Comparison of ENCODE assay signal across 16 cellular contexts in genomic region chr10:110487411-110488123, GRCh38. TPM values are rescaled to one million over a fixed set of nuclear protein-coding genes. Genes with fewer than 3 reads are reported as not detected.
DNase-seq lines count a peak whose midpoint lies in the region; ATAC-seq and TF ChIP-seq lines count a peak whose summit lies in the region.
"Had no signal": no experiment of that assay in that cellular context is flagged by ENCODE, and none has a peak within 500 bp of the region (broad histone marks: within the 10 kb centered on the region; RNA-seq: fewer than 3 reads in every experiment).

No MANE protein-coding gene starts in this region.

- peak overlapping the region; percentile 85 for H3K4ac ChIP-seq in IMR-90 (ENCODE audit: low read depth, low read length)

- H3K79me1 ChIP-seq in IMR-90 (ENCODE audit: low read depth in 1 of 2, low read length in 2 of 2), result peaks cover 0 to 16% of the 10 kb centered on the region in 2 experiments; a peak in 2 of 4 replicates

- 0 out of 2 replicates have a peak overlapping the region, but pooled peaks have one; percentile 9 for H3K56ac ChIP-seq in IMR-90 (ENCODE audit: extremely low read depth, insufficient read depth, low read length)

- peak overlapping the region; percentile 97 for H2AK5ac ChIP-seq in IMR-90 (ENCODE audit: low read depth, low read length)

- H3K27ac Mint-ChIP-seq in endodermal cell (peak overlapping the region; percentile 78), CD14-positive monocyte (no peak overlapping the region)
- no peak overlapping the region for H3K27ac Mint-ChIP-seq in activated T-helper 1 cell treated with anti-CD3 and anti-CD28 coated beads, Interleukin-12 subunit alpha, Interleukin-12 subunit beta, Interleukin-2, Interleukin-4 antibody, amounts not matched to agents 30 ng/mL and 10 ng/mL and 1 ng/mL, durations not matched to agents 14 hours and 24 hours and 36 hours
- H3K27ac Mint-ChIP-seq in activated naive CD4-positive, alpha-beta T cell treated with anti-CD3 and anti-CD28 coated beads for 36 hours, result no peak overlapping the region
- H3K27ac Mint-ChIP-seq: activated T-cell treated with anti-CD3 and anti-CD28 coated beads, Interleukin-2, amount 50 U/mL, for 72 hours; naive B cell had no signal

- dilution Hi-C loops in IMR-90 (cut with HindIII; ENCODE audit: low sequenced_read_pairs, unreplicated experiment), result no loop called here

- H2AK9ac ChIP-seq in IMR-90 (replicated peaks; ENCODE audit: low read depth, low read length, poor library complexity), result peak overlapping the region; percentile 84

- H3K18ac ChIP-seq in IMR-90 (ENCODE audit: low read depth, low read length), result peak overlapping the region; percentile 57; the same call in 1 of the 2 replicates

- H3K36me3 ChIP-seq in IMR-90 (ENCODE audit: control insufficient read depth, insufficient read depth, low read length), result no peaks in the 10 kb centered on the region
- H3K36me3 ChIP-seq in endodermal cell (ENCODE audit: control insufficient read depth, insufficient read depth, low read length), result no peaks in the 10 kb centered on the region
- H3K36me3 ChIP-seq: thyroid gland had no signal

- H4K20me1 ChIP-seq in IMR-90 (ENCODE audit: insufficient read depth, low read length), result no peaks in the 10 kb centered on the region

- TF ChIP-seq POLR2A in IMR-90 (IDR thresholded peaks at IDR 0.05; ENCODE audit: low read depth, low read length), result 0 out of 2 replicates have a peak, but pooled peaks have one; percentile 28

- TF ChIP-seq RAD21 in IMR-90 (IDR thresholded peaks at IDR 0.05; ENCODE audit: low read length), result 0 out of 2 replicates have a peak, but pooled peaks have one; percentile 4

- no peak overlapping the region for H3K4me3 ChIP-seq in IMR-90 (ENCODE audit: insufficient read depth, low read depth, low read length)
- no peak overlapping the region for H3K4me3 ChIP-seq in endodermal cell (ENCODE audit: low read length)
- H3K4me3 ChIP-seq: thyroid gland had no signal

- H3K4me3 Mint-ChIP-seq in endodermal cell (no peak overlapping the region), CD14-positive monocyte (no peak overlapping the region)
- no peak overlapping the region for H3K4me3 Mint-ChIP-seq in activated T-helper 1 cell treated with anti-CD3 and anti-CD28 coated beads, Interleukin-12 subunit alpha, Interleukin-12 subunit beta, Interleukin-2, Interleukin-4 antibody, amounts not matched to agents 30 ng/mL and 10 ng/mL and 1 ng/mL, durations not matched to agents 14 hours and 24 hours and 36 hours
- no peak overlapping the region for H3K4me3 Mint-ChIP-seq in activated naive CD4-positive, alpha-beta T cell treated with anti-CD3 and anti-CD28 coated beads for 36 hours
- H3K4me3 Mint-ChIP-seq: activated T-cell treated with anti-CD3 and anti-CD28 coated beads, Interleukin-2, amount 50 U/mL, for 72 hours; brain; naive B cell had no signal

- no peaks in the 10 kb centered on the region for H3K27me3 Mint-ChIP-seq in endodermal cell (ENCODE audit: insufficient read depth)
- peaks cover 10% of the 10 kb centered on the region for H3K27me3 Mint-ChIP-seq in activated T-helper 1 cell treated with anti-CD3 and anti-CD28 coated beads, Interleukin-12 subunit alpha, Interleukin-12 subunit beta, Interleukin-2, Interleukin-4 antibody, amounts not matched to agents 30 ng/mL and 10 ng/mL and 1 ng/mL, durations not matched to agents 14 hours and 24 hours and 36 hours (ENCODE audit: insufficient read depth)
- H3K27me3 Mint-ChIP-seq in activated naive CD4-positive, alpha-beta T cell treated with anti-CD3 and anti-CD28 coated beads for 36 hours (ENCODE audit: low read depth), result peaks cover 2% of the 10 kb centered on the region
- peaks cover 12 to 18% (median 12%) of the 10 kb centered on the region in 3 donors for H3K27me3 Mint-ChIP-seq in CD14-positive monocyte (ENCODE audit: low read depth in 3 of 3)

- H3K4me1 ChIP-seq in IMR-90 (ENCODE audit: control insufficient read depth, insufficient read depth, low read length) (peaks cover 15% of the 10 kb centered on the region), endodermal cell (ENCODE audit: control insufficient read depth, insufficient read depth, low read length) (peaks cover 21% of the 10 kb centered on the region)
- H3K4me1 ChIP-seq: thyroid gland had no signal

- no peaks in the 10 kb centered on the region for H3K27me3 ChIP-seq in IMR-90 (ENCODE audit: control insufficient read depth, insufficient read depth, low read length)
- no peaks in the 10 kb centered on the region for H3K27me3 ChIP-seq in endodermal cell (ENCODE audit: control insufficient read depth, insufficient read depth, low read length, poor library complexity, severe bottlenecking)
- H3K27me3 ChIP-seq: thyroid gland had no signal

- H3K36me3 Mint-ChIP-seq in endodermal cell (ENCODE audit: low read depth) (no peaks in the 10 kb centered on the region), CD14-positive monocyte (peaks cover 0 to 1% of the 10 kb centered on the region in 2 donors)
- H3K36me3 Mint-ChIP-seq in activated T-helper 1 cell treated with anti-CD3 and anti-CD28 coated beads, Interleukin-12 subunit alpha, Interleukin-12 subunit beta, Interleukin-2, Interleukin-4 antibody, amounts not matched to agents 30 ng/mL and 10 ng/mL and 1 ng/mL, durations not matched to agents 14 hours and 24 hours and 36 hours (ENCODE audit: low read depth), result peaks cover 7% of the 10 kb centered on the region
- no peaks in the 10 kb centered on the region for H3K36me3 Mint-ChIP-seq in activated naive CD4-positive, alpha-beta T cell treated with anti-CD3 and anti-CD28 coated beads for 36 hours (ENCODE audit: low read depth)
- H3K36me3 Mint-ChIP-seq: brain, naive B cell had no signal

- WGBS in IMR-90 (ENCODE audit: extremely low coverage in 2 of 2, insufficient read length in 1 of 2), 2 experiments, result 7% methylated on average over 4 of the region's 6 CpGs; no CpG with 5 or more reads in 1 of the 2 experiments
- 61 to 70% methylated on average over 3 to 6 of the region's 6 CpGs for WGBS in endodermal cell (ENCODE audit: insufficient coverage in 1 of 2, insufficient read length in 1 of 2), 2 experiments

- in situ Hi-C loops in IMR-90 (cut with MboI; ENCODE audit: low sequenced_read_pairs), result no loop called here

- H2BK15ac ChIP-seq in IMR-90 (ENCODE audit: low read depth, low read length), result peak overlapping the region; percentile 92

- POLR2A ChIA-PET in IMR-90 (lab: Charles Lee; ENCODE audit: unreplicated experiment), result no interaction called here

- H3K9me3 ChIP-seq in IMR-90 (ENCODE audit: control insufficient read depth, insufficient read depth, low read length) (no peaks in the 10 kb centered on the region), endodermal cell (ENCODE audit: control insufficient read depth, low read length) (peaks cover 1% of the 10 kb centered on the region)
- H3K9me3 ChIP-seq: thyroid gland had no signal

- peak overlapping the region; percentile 85 for H2BK20ac ChIP-seq in IMR-90 (ENCODE audit: low read depth, low read length)

- no peak for TF ChIP-seq CTCF in IMR-90 (conservative IDR thresholded peaks at IDR 0.05; ENCODE audit: low read depth, low read length)
- TF ChIP-seq CTCF in endodermal cell (conservative IDR thresholded peaks at IDR 0.05), result no peak
- no peak for TF ChIP-seq CTCF in omental fat pad (IDR thresholded peaks at IDR 0.05)
- TF ChIP-seq CTCF in CD14-positive monocyte (IDR thresholded peaks at IDR 0.05), result no peak

- H3K9me3 Mint-ChIP-seq in endodermal cell (no peaks in the 10 kb centered on the region), CD14-positive monocyte (peaks cover 0 to 3% (median 0%) of the 10 kb centered on the region in 7 donors)
- no peaks in the 10 kb centered on the region for H3K9me3 Mint-ChIP-seq in activated T-helper 1 cell treated with anti-CD3 and anti-CD28 coated beads, Interleukin-12 subunit alpha, Interleukin-12 subunit beta, Interleukin-2, Interleukin-4 antibody, amounts not matched to agents 30 ng/mL and 10 ng/mL and 1 ng/mL, durations not matched to agents 14 hours and 24 hours and 36 hours
- no peaks in the 10 kb centered on the region for H3K9me3 Mint-ChIP-seq in activated naive CD4-positive, alpha-beta T cell treated with anti-CD3 and anti-CD28 coated beads for 36 hours
- H3K9me3 Mint-ChIP-seq: activated T-cell treated with anti-CD3 and anti-CD28 coated beads, Interleukin-2, amount 50 U/mL, for 72 hours; brain; naive B cell had no signal

- peak overlapping the region; percentile 61 for H3K14ac ChIP-seq in IMR-90 (replicated peaks; ENCODE audit: low read depth, low read length)

- peak overlapping the region; percentile 59; the same call in 1 of the 2 replicates for H3K23ac ChIP-seq in IMR-90 (ENCODE audit: low read depth, low read length)

- no TSS peak for BruUV-seq in IMR-90 (replicated peaks; lab: Mats Ljungman, UMichigan)

- H3K4me2 ChIP-seq in IMR-90 (ENCODE audit: low read depth, low read length), result peak overlapping the region; percentile 40

- peak overlapping the region; percentile 79 for H2AFZ ChIP-seq in IMR-90 (replicated peaks; ENCODE audit: low read length, poor library complexity)

- H4K8ac ChIP-seq in IMR-90 (ENCODE audit: low read depth in 2 of 2, low read length in 2 of 2), result peak overlapping the region; percentile 5 to 67; a peak in 3 of 4 replicates

- ATAC-seq in IMR-90 (ENCODE audit: low read depth) (peak; percentile 73), omental fat pad (ENCODE audit: low FRiP score) (peak; percentile 51)
- ATAC-seq: Right ventricle myocardium inferior had no signal

- peak overlapping the region; percentile 74 for H4K91ac ChIP-seq in IMR-90 (ENCODE audit: insufficient read depth, low read depth, low read length)

- peaks cover 13% of the 10 kb centered on the region for H3K9me1 ChIP-seq in IMR-90 (ENCODE audit: insufficient read depth, low read length)

- H3K9ac ChIP-seq in IMR-90 (ENCODE audit: low read depth, low read length) (no peak overlapping the region), endodermal cell (ENCODE audit: extremely low read depth, low read length, poor library complexity, severe bottlenecking) (no peak overlapping the region)

- H2BK5ac ChIP-seq in IMR-90 (ENCODE audit: low read depth, low read length, poor library complexity, severe bottlenecking), result peak overlapping the region; percentile 73

- H3K27ac ChIP-seq in IMR-90 (ENCODE audit: insufficient read depth, low read length) (peak overlapping the region; percentile 24), endodermal cell (ENCODE audit: low read depth, low read length) (no peak overlapping the region)
- H3K27ac ChIP-seq: thyroid gland had no signal

- peak overlapping the region; percentile 89 for H2BK120ac ChIP-seq in IMR-90 (ENCODE audit: low read depth, low read length)

- intact Hi-C loops in IMR-90 (cut with micrococcal nuclease) (no loop called here), CD14-positive monocyte (cut with micrococcal nuclease) (no loop called here)
- intact Hi-C loops in activated T-helper 1 cell treated with anti-CD3 and anti-CD28 coated beads, Interleukin-12 subunit alpha, Interleukin-12 subunit beta, Interleukin-2, Interleukin-4 antibody, amounts not matched to agents 30 ng/mL and 10 ng/mL and 1 ng/mL, durations not matched to agents 14 hours and 24 hours and 36 hours (cut with micrococcal nuclease), result no loop called here
- intact Hi-C loops in activated naive CD4-positive, alpha-beta T cell treated with anti-CD3 and anti-CD28 coated beads for 36 hours (cut with micrococcal nuclease), result no loop called here

- CTCF ChIA-PET in IMR-90 (lab: Yijun Ruan, JAX), result interaction anchor here (0.8 to 1.3 kb wide), 3 partner anchors 59 to 161 kb away, joined by 3 to 4 read pairs (median 3); no protein-coding TSS in a partner anchor
- CTCF ChIA-PET in activated naive CD4-positive, alpha-beta T cell treated with anti-CD3 and anti-CD28 coated beads for 36 hours (lab: Charles Lee), result interaction anchor here (1.6 kb wide), 1 partner anchor 133 kb away, joined by 3 read pairs; no protein-coding TSS in a partner anchor

- H4K5ac ChIP-seq in IMR-90 (ENCODE audit: low read depth, low read length), result no peak overlapping the region; the same call in 1 of the 2 replicates

- DNase-seq in EL (peak; percentile 66), IMR-90 (peak; percentile 55), endodermal cell (peak; percentile 82), omental fat pad (ENCODE audit: low spot score) (no peak), CD14-positive monocyte (ENCODE audit: low spot score) (no peak), dedifferentiated amniotic fluid mesenchymal stem cell (ENCODE audit: extremely low spot score) (no peak)
- DNase-seq in activated T-helper 1 cell treated with anti-CD3 and anti-CD28 coated beads, Interleukin-12 subunit alpha, Interleukin-12 subunit beta, Interleukin-2, Interleukin-4 antibody, amounts not matched to agents 30 ng/mL and 10 ng/mL and 1 ng/mL, durations not matched to agents 14 hours and 24 hours and 36 hours (ENCODE audit: low spot score), result no peak
- DNase-seq in activated naive CD4-positive, alpha-beta T cell treated with anti-CD3 and anti-CD28 coated beads for 36 hours, result no peak
- DNase-seq: activated CD4-positive, CD25-positive, alpha-beta regulatory T cell; activated T-cell treated with anti-CD3 and anti-CD28 coated beads, Interleukin-2, amount 50 U/mL, for 72 hours; DND-41; naive B cell; NCI-H345; thyroid gland had no signal

- H3K4me1 Mint-ChIP-seq in endodermal cell, result peaks cover 48% of the 10 kb centered on the region
- H3K4me1 Mint-ChIP-seq in activated T-helper 1 cell treated with anti-CD3 and anti-CD28 coated beads, Interleukin-12 subunit alpha, Interleukin-12 subunit beta, Interleukin-2, Interleukin-4 antibody, amounts not matched to agents 30 ng/mL and 10 ng/mL and 1 ng/mL, durations not matched to agents 14 hours and 24 hours and 36 hours (ENCODE audit: low read depth), result peaks cover 35% of the 10 kb centered on the region
- H3K4me1 Mint-ChIP-seq in activated naive CD4-positive, alpha-beta T cell treated with anti-CD3 and anti-CD28 coated beads for 36 hours (ENCODE audit: low read depth), result peaks cover 12% of the 10 kb centered on the region
- H3K4me1 Mint-ChIP-seq in CD14-positive monocyte, result peaks cover 8% of the 10 kb centered on the region

RNA-seq across cellular contexts. Expression of gene DUSP5, which starts 10.1 kb away (rescaled TPM):
- total RNA-seq in IMR-90 (2012; rRNA removed), result 42.1 and 55.3 TPM in 2 replicates
- polyA plus RNA-seq in IMR-90 (2012; rRNA removed), result 48.1 and 61.5 TPM in 2 replicates
- polyA plus RNA-seq in IMR-90 (2012; cell fraction: cytosol; rRNA removed), result 39.0 and 110 TPM in 2 replicates
- polyA plus RNA-seq in IMR-90 (2012; cell fraction: nucleus; rRNA removed; ENCODE audit: low replicate concordance), result 239 and 414 TPM in 2 replicates
- total RNA-seq in endodermal cell, result 10 to 100 TPM; 60.0 to 60.3 TPM
- polyA plus RNA-seq in endodermal cell (2013, experiment 1 of 2), result 9.9 TPM
- 11.1 TPM for polyA plus RNA-seq in endodermal cell (2013, experiment 2 of 2)
- 10 to 100 TPM in 3 of 4 donors, 1 to 10 TPM in 1; 9.2 to 71.4 (median 41.4) TPM for total RNA-seq in omental fat pad
- 140 and 141 TPM in 2 replicates for total RNA-seq in activated T-helper 1 cell treated with anti-CD3 and anti-CD28 coated beads, Interleukin-12 subunit alpha, Interleukin-12 subunit beta, Interleukin-2, Interleukin-4 antibody, amounts not matched to agents 30 ng/mL and 10 ng/mL and 1 ng/mL, durations not matched to agents 14 hours and 24 hours and 36 hours
- 10 to 100 TPM; 51.0 to 53.5 TPM for total RNA-seq in activated naive CD4-positive, alpha-beta T cell treated with anti-CD3 and anti-CD28 coated beads for 36 hours
- polyA plus RNA-seq in CD14-positive monocyte, result 1 to 10 TPM; 2.0 to 3.9 TPM

Comparison
In these comparisons a context has a peak if more than half of its experiments do, and no peak if none do; other contexts are left out.
1. DNase-seq: peak in EL (single experiment), IMR-90 (single experiment) and endodermal cell (single experiment); none in omental fat pad (single experiment), activated T-helper 1 cell treated with anti-CD3 and anti-CD28 coated beads, Interleukin-12 subunit alpha, Interleukin-12 subunit beta, Interleukin-2, Interleukin-4 antibody, amounts not matched to agents 30 ng/mL and 10 ng/mL and 1 ng/mL, durations not matched to agents 14 hours and 24 hours and 36 hours (single experiment), activated naive CD4-positive, alpha-beta T cell treated with anti-CD3 and anti-CD28 coated beads for 36 hours (single experiment), CD14-positive monocyte (single experiment) and dedifferentiated amniotic fluid mesenchymal stem cell (single experiment).